Comparison of ENCODE assay signal across 13 cellular contexts in genomic region chr3:134074001-134074789, GRCh38. TPM values are rescaled to one million over a fixed set of nuclear protein-coding genes. Genes with fewer than 3 reads are reported as not detected.
"Had no signal": no experiment of that assay in that cellular context is flagged by ENCODE, and none has a peak within 500 bp of the region (broad histone marks: within the 10 kb centered on the region; RNA-seq: fewer than 3 reads in every experiment).

No MANE protein-coding gene starts in this region.

- H3K36me3 ChIP-seq: cardiac muscle cell, esophagus muscularis mucosa, gastroesophageal sphincter, heart right ventricle, neural progenitor cell, ovary had no signal

- H3K9me3 ChIP-seq: esophagus muscularis mucosa, gastroesophageal sphincter, ovary, psoas muscle had no signal

- H3K4me1 ChIP-seq: psoas muscle had no signal

- H3K4me3 ChIP-seq: cardiac muscle cell, esophagus muscularis mucosa, gastroesophageal sphincter, heart right ventricle, neural progenitor cell, ovary, psoas muscle had no signal

- H3K27ac ChIP-seq: cardiac muscle cell, esophagus muscularis mucosa, gastroesophageal sphincter, neural progenitor cell, ovary, psoas muscle had no signal

- H3K9ac ChIP-seq: neural progenitor cell had no signal

- ATAC-seq: gastroesophageal sphincter, psoas muscle had no signal

- H3K27me3 ChIP-seq: cardiac muscle cell, esophagus muscularis mucosa, gastroesophageal sphincter, neural progenitor cell, ovary had no signal

- DNase-seq: activated CD4-positive, alpha-beta T cell treated with anti-CD3 and anti-CD28 coated beads, Interleukin-2, amount 10 ng/mL, durations not matched to agents 7 days and 5 days; activated naive CD8-positive, alpha-beta T cell treated with anti-CD3 and anti-CD28 coated beads for 36 hours; amniotic stem cell; naive B cell; ovary; psoas muscle had no signal

RNA-seq across cellular contexts. Expression of gene SLCO2A1, which starts 44.5 kb away (rescaled TPM):
- total RNA-seq: activated CD4-positive, alpha-beta T cell treated with anti-CD3 and anti-CD28 coated beads, Interleukin-2, amount 10 ng/mL, durations not matched to agents 7 days and 5 days; activated CD8-positive, alpha-beta memory T cell treated with anti-CD3 and anti-CD28 coated beads for 36 hours; mononuclear cell had no signal
